Comparison of ENCODE assay signal across 1 cellular context in genomic region chr16:361872-362701, GRCh38.
TF ChIP-seq lines count a peak whose summit lies in the region.

No MANE protein-coding gene starts in this region.

TF ChIP-seq in endothelial cell of umbilical vein, 7 proteins besides CTCF, POLR2A, EP300 and RAD21:
- no peak for TF ChIP-seq MAX (IDR thresholded peaks at IDR 0.05; ENCODE audit: insufficient read depth, insufficient read length)
- no peak for TF ChIP-seq MYC (IDR thresholded peaks at IDR 0.05; ENCODE audit: low read depth, low read length)
- TF ChIP-seq POLR2AphosphoS5 (IDR thresholded peaks at IDR 0.05; ENCODE audit: insufficient read depth, low read depth, low read length), result no peak
- no peak for TF ChIP-seq FOS (IDR thresholded peaks at IDR 0.05; ENCODE audit: borderline replicate concordance, insufficient read depth, low read length)
- no peak for TF ChIP-seq JUN (IDR thresholded peaks at IDR 0.05; ENCODE audit: borderline replicate concordance, insufficient read depth, insufficient read length, low read depth)
- no peak for TF ChIP-seq EZH2 (IDR thresholded peaks at IDR 0.05; ENCODE audit: borderline replicate concordance, low read depth, low read length, severe bottlenecking)
